ENCODE assay signal across 8 cellular contexts in the genomic region with DNA sequence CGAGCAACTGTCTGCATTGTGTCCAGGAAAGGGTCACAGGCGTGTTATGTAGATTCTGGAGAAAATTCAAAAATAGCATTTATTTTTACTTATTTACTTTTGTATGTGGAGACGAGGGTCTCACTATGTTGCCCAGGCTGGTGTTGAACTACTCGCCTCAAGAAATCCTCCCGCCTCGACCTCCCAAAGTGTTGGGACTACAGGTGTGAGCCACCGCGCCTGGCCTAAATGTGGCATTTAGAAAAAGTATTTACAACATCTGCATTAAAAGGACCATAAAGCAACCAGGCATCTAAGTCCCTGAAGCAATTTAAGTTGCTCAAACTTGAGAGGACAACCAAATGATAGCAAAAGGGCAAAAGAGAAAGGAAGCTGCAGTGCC. TPM values are rescaled to one million over a fixed set of nuclear protein-coding genes. Genes with fewer than 3 reads are reported as not detected.
DNase-seq lines count a peak whose midpoint lies in the region; ATAC-seq and TF ChIP-seq lines count a peak whose summit lies in the region.

No MANE protein-coding gene starts in this region.

- H4K8ac ChIP-seq in mesendoderm (ENCODE audit: low read depth, low read length), result peak overlapping the region; percentile 69

- no peak overlapping the region for H2BK120ac ChIP-seq in mesendoderm (ENCODE audit: low read depth, low read length)

- H3K36me3 ChIP-seq in cardiac muscle cell (peaks cover 26% of the 10 kb centered on the region), brain microvascular endothelial cell (replicated peaks) (peaks cover 34% of the 10 kb centered on the region), mesendoderm (ENCODE audit: control insufficient read depth, insufficient read depth, low read length) (peaks cover 12% of the 10 kb centered on the region), uterus (no peaks in the 10 kb centered on the region)

- in situ Hi-C loops in brain microvascular endothelial cell (cut with HindIII; ENCODE audit: low pct_ligation_motif_present, low sequenced_read_pairs), result no loop called here

- peaks cover 27% of the 10 kb centered on the region for H3K79me2 ChIP-seq in mesendoderm (ENCODE audit: control insufficient read depth, insufficient read depth, low read length)

- no peak for TF ChIP-seq POLR2A in uterus (IDR thresholded peaks at IDR 0.05)

- H3K56ac ChIP-seq in mesendoderm (ENCODE audit: low read length), result peak overlapping the region; percentile 100

- peaks cover 7% of the 10 kb centered on the region for H3K79me1 ChIP-seq in mesendoderm (ENCODE audit: low read length)

- H3K9ac ChIP-seq in mesendoderm (ENCODE audit: low read length), result peak overlapping the region; percentile 99

- H3K18ac ChIP-seq in mesendoderm (ENCODE audit: low read length), result peak overlapping the region; percentile 88

- no peak overlapping the region for H2AK5ac ChIP-seq in mesendoderm (ENCODE audit: low read length)

- H3K9me3 ChIP-seq in cardiac muscle cell (ENCODE audit: low read depth), result no peaks in the 10 kb centered on the region
- no peaks in the 10 kb centered on the region for H3K9me3 ChIP-seq in uterus

- no peak overlapping the region for H4K5ac ChIP-seq in mesendoderm (ENCODE audit: low read length)

- peak overlapping the region; percentile 97 for H3K4ac ChIP-seq in mesendoderm (ENCODE audit: low read depth, low read length)

- peak overlapping the region; percentile 98 for H3K27ac ChIP-seq in cardiac muscle cell
- H3K27ac ChIP-seq in brain microvascular endothelial cell, result peak overlapping the region; percentile 93
- H3K27ac ChIP-seq in mesendoderm (ENCODE audit: low read depth, low read length), result peak overlapping the region; percentile 96
- H3K27ac ChIP-seq in uterus, result peak overlapping the region; percentile 95 to 97

- ATAC-seq in left cardiac atrium, result no peak
- ATAC-seq in GM18867 (IDR thresholded peaks at IDR 0.05; ENCODE audit: unreplicated experiment), result no peak
- ATAC-seq in GM21825 (IDR thresholded peaks at IDR 0.05; ENCODE audit: unreplicated experiment), result no peak

- H3K4me3 ChIP-seq in cardiac muscle cell (peak overlapping the region; percentile 97), brain microvascular endothelial cell (ENCODE audit: low read depth, low read length) (peak overlapping the region; percentile 96), mesendoderm (ENCODE audit: low read length) (peak overlapping the region; percentile 97), uterus (peak overlapping the region; percentile 75 to 94)

- DNase-seq in cardiac muscle cell (ENCODE audit: low read depth in 1 of 2, low spot score in 1 of 2) (no peak), left cardiac atrium (no peak), brain microvascular endothelial cell (no peak), mesendoderm (no peak), uterus (no peak), NCI-H1694 (lab: John Stamatoyannopoulos, UW) (no peak)

- H2BK15ac ChIP-seq in mesendoderm (replicated peaks; ENCODE audit: low read depth), result no peak overlapping the region

- H3K23ac ChIP-seq in mesendoderm (ENCODE audit: low read length), result no peak overlapping the region

- no peak overlapping the region for H2BK5ac ChIP-seq in mesendoderm (ENCODE audit: low read length)

- no peaks in the 10 kb centered on the region for H3K27me3 ChIP-seq in cardiac muscle cell
- no peaks in the 10 kb centered on the region for H3K27me3 ChIP-seq in brain microvascular endothelial cell (replicated peaks)
- H3K27me3 ChIP-seq in mesendoderm (ENCODE audit: insufficient read depth, low read length, poor library complexity), result no peaks in the 10 kb centered on the region
- H3K27me3 ChIP-seq in uterus, result no peaks in the 10 kb centered on the region

- no CpG with 5 or more reads among the region's 8 CpGs for WGBS in mesendoderm (ENCODE audit: extremely low coverage, insufficient coverage, low lambda C conversion rate)

- H3K4me2 ChIP-seq in mesendoderm (ENCODE audit: low read length), result peak overlapping the region; percentile 70

- H3K4me1 ChIP-seq in cardiac muscle cell (ENCODE audit: low read depth) (no peaks in the 10 kb centered on the region), mesendoderm (ENCODE audit: control insufficient read depth, low read depth, low read length) (peaks cover 2% of the 10 kb centered on the region), uterus (peaks cover 0 to 14% of the 10 kb centered on the region in 2 donors)

- no peak for TF ChIP-seq CTCF in cardiac muscle cell (IDR thresholded peaks at IDR 0.05; ENCODE audit: low read depth, low read length)
- no peak for TF ChIP-seq CTCF in brain microvascular endothelial cell (IDR thresholded peaks at IDR 0.05; ENCODE audit: low read depth, low read length, missing control alignments)
- no peak for TF ChIP-seq CTCF in uterus (IDR thresholded peaks at IDR 0.05)

- intact Hi-C loops in left cardiac atrium (cut with DNase I) (loop anchor here in 1 of 2 donors (5.0 kb wide), 1 partner anchor 230 kb away; the partner anchor contains the start of gene AKIP1), uterus (cut with DNase I; ENCODE audit: low total_unique reads) (loop anchor here (10.0 kb wide), 1 partner anchor 133 kb away; a partner anchor contains a TSS)

RNA-seq across cellular contexts. Expression of gene TRIM66, which starts 0.6 kb away (rescaled TPM):
- total RNA-seq in cardiac muscle cell (3.2 and 10.9 TPM in 2 replicates), left cardiac atrium (1 to 10 TPM; 2.3 to 3.2 TPM), uterus (10 to 100 TPM in 2 of 4 donors, 1 to 10 TPM in 2; 7.4 to 18.2 (median 10.5) TPM)
- 3.5 and 3.9 TPM in 2 replicates for polyA plus RNA-seq in cardiac muscle cell
- 0.79 TPM for polyA plus RNA-seq in mesendoderm (2013, experiment 1 of 2)
- 0.87 TPM for polyA plus RNA-seq in mesendoderm (2013, experiment 2 of 2)

RNA-seq across cellular contexts. Expression of gene RPL27A, which starts 0.8 kb away (rescaled TPM):
- total RNA-seq in cardiac muscle cell (586 and 641 TPM in 2 replicates), left cardiac atrium (100 to 1,000 TPM; 577 to 727 TPM), uterus (1,000 to 10,000 TPM in 2 of 4 donors, 100 to 1,000 TPM in 2; 505 to 3,151 (median 1,895) TPM)
- 634 and 755 TPM in 2 replicates for polyA plus RNA-seq in cardiac muscle cell
- 2,670 TPM for polyA plus RNA-seq in mesendoderm (2013, experiment 1 of 2)
- polyA plus RNA-seq in mesendoderm (2013, experiment 2 of 2), result 2,699 TPM
